In genomic region chr14:94612580-94613554, GRCh38 we compare ENCODE assay signal across 1 cellular context.
TF ChIP-seq lines count a peak whose summit lies in the region.

No MANE protein-coding gene starts in this region.

TF ChIP-seq in HCT116, 20 proteins besides CTCF, POLR2A, EP300 and RAD21:
- TF ChIP-seq ELF1 (IDR thresholded peaks at IDR 0.05; ENCODE audit: borderline replicate concordance, low read depth) (no peak), EGR1 (IDR thresholded peaks at IDR 0.05; ENCODE audit: low read depth) (peak; percentile 77), ZBTB33 (IDR thresholded peaks at IDR 0.05; ENCODE audit: extremely low read depth, insufficient replicate concordance, low read length) (no peak), POLR2AphosphoS5 (IDR thresholded peaks at IDR 0.05; ENCODE audit: low read depth, low read length) (no peak), SP1 (IDR thresholded peaks at IDR 0.05; ENCODE audit: low read depth) (no peak), JUND (IDR thresholded peaks at IDR 0.05) (no peak), EZH2 (IDR thresholded peaks at IDR 0.05) (no peak)
